In the genomic region with DNA sequence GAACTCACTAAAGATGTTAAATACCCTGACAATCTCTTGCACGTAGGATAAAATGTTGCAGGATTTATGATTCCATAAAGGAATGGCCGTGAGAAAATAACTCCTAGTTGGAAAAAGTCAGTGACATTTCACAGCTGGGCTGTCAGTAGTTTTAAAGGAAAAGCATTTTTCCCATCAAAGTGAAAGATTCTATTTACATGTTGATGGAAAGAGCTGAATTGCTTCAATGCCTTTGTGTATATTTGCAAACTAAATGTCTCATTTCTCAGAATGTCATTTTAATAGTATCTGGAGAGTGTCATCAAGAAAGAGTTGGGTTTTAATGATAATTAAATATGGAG, we compare ENCODE assay signal across 1 cellular context.
TF ChIP-seq lines count a peak whose summit lies in the region.

No MANE protein-coding gene starts in this region.

TF ChIP-seq in GM23338, 12 proteins besides CTCF, POLR2A, EP300 and RAD21 (continued from another document):
- TF ChIP-seq, protein P1, sequence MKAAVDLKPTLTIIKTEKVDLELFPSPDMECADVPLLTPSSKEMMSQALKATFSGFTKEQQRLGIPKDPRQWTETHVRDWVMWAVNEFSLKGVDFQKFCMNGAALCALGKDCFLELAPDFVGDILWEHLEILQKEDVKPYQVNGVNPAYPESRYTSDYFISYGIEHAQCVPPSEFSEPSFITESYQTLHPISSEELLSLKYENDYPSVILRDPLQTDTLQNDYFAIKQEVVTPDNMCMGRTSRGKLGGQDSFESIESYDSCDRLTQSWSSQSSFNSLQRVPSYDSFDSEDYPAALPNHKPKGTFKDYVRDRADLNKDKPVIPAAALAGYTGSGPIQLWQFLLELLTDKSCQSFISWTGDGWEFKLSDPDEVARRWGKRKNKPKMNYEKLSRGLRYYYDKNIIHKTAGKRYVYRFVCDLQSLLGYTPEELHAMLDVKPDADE (IDR thresholded peaks at IDR 0.05) = no peak
- TF ChIP-seq ZNF462 (CRISPR knock-in tag; IDR thresholded peaks at IDR 0.05) = no peak
- TF ChIP-seq POLR2AphosphoS5 (IDR thresholded peaks at IDR 0.05; ENCODE audit: low read depth) = no peak
- TF ChIP-seq ZNF114 (CRISPR knock-in tag; IDR thresholded peaks at IDR 0.05) = no peak
- no peak for TF ChIP-seq STAT1 (IDR thresholded peaks at IDR 0.05; ENCODE audit: unreplicated experiment)
- TF ChIP-seq REST (IDR thresholded peaks at IDR 0.05; ENCODE audit: unreplicated experiment) = no peak
- TF ChIP-seq ZNF331 (CRISPR knock-in tag; IDR thresholded peaks at IDR 0.05; ENCODE audit: low read depth) = no peak
- TF ChIP-seq NANOG (IDR thresholded peaks at IDR 0.05; ENCODE audit: borderline replicate concordance) = no peak
